1 cellular context compared by ENCODE assay signal in genomic region chr2:105782123-105782522, GRCh38.
TF ChIP-seq lines count a peak whose summit lies in the region.

No MANE protein-coding gene starts in this region.

TF ChIP-seq in IMR-90, 13 proteins besides CTCF, POLR2A, EP300 and RAD21 (continued from another document):
- TF ChIP-seq, protein P1, sequence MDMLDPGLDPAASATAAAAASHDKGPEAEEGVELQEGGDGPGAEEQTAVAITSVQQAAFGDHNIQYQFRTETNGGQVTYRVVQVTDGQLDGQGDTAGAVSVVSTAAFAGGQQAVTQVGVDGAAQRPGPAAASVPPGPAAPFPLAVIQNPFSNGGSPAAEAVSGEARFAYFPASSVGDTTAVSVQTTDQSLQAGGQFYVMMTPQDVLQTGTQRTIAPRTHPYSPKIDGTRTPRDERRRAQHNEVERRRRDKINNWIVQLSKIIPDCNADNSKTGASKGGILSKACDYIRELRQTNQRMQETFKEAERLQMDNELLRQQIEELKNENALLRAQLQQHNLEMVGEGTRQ (IDR thresholded peaks at IDR 0.05; ENCODE audit: low read depth, low read length), result no peak
- no peak for TF ChIP-seq MXI1 (IDR thresholded peaks at IDR 0.05; ENCODE audit: borderline replicate concordance, low read depth, low read length)
